19 cellular contexts compared by ENCODE assay signal in the genomic region with DNA sequence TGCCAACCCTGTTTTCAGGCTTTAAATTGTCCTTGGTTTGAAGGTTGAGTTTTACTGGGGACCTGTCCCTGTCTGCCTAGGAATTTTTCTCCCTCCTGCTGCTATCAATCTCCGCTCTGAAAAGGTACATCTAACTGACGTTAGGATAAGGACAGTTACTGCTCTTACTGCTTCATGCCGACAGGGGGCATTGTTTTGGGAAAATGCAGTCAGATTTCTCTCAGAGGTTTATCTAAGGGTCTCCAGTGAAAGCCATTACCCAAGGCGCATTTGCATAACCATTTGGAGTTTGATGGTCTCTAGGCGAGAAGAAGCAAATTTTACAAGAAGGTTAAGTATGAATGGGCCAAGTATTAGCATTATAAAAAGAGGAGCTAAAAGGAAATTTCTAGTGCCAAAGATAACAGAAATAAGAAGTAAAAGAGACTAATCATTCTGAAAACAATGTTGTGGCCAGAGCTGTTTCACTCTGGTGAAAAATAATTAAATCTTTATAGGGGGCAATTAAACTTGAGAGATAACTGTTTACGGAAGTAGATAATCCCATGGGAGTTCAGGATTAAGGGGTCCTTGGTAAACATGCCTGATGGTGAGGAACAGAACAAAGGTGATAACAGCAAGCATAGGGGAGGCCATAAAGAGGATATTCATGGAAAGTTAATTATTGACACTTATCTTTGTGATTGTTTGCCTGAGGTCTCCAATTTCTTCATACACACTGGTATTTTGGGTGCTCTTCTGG.
DNase-seq lines count a peak whose midpoint lies in the region; ATAC-seq and TF ChIP-seq lines count a peak whose summit lies in the region.
"Had no signal": no experiment of that assay in that cellular context is flagged by ENCODE, and none has a peak within 500 bp of the region (broad histone marks: within the 10 kb centered on the region; RNA-seq: fewer than 3 reads in every experiment).

No MANE protein-coding gene starts in this region.

- no peaks in the 10 kb centered on the region for H3K79me2 ChIP-seq in SK-N-SH (ENCODE audit: insufficient read depth)
- no peaks in the 10 kb centered on the region for H3K79me2 ChIP-seq in smooth muscle cell (ENCODE audit: low read depth)

- no peak overlapping the region for H3K27ac ChIP-seq in SK-N-SH (ENCODE audit: low read depth in 2 of 2, low read length in 1 of 2)
- H3K27ac ChIP-seq in WERI-Rb-1: no peak overlapping the region
- no peak overlapping the region for H3K27ac ChIP-seq in smooth muscle cell (ENCODE audit: low read depth)
- no peak overlapping the region for H3K27ac ChIP-seq in thyroid gland
- H3K27ac ChIP-seq: esophagus muscularis mucosa, HL-60, right atrium auricular region, tibial nerve had no signal

- H3F3A ChIP-seq in SK-N-SH (replicated peaks; ENCODE audit: insufficient read depth) (no peaks in the 10 kb centered on the region), smooth muscle cell (ENCODE audit: low read depth) (no peaks in the 10 kb centered on the region)

- POLR2A ChIA-PET in SK-N-SH (lab: Yijun Ruan, JAX): no interaction called here

- H2AFZ ChIP-seq in SK-N-SH (ENCODE audit: low read depth) (no peak overlapping the region), smooth muscle cell (ENCODE audit: low read depth) (no peak overlapping the region)

- WGBS in SK-N-SH (ENCODE audit: low lambda C conversion rate): 63% methylated on average over 6 of the region's 6 CpGs
- WGBS in smooth muscle cell (ENCODE audit: low lambda C conversion rate): 57% methylated on average over 6 of the region's 6 CpGs
- WGBS in thyroid gland, 2 donors: 70 to 80% methylated on average over 6 of the region's 6 CpGs

- H3K9me3 ChIP-seq in SK-N-SH (no peaks in the 10 kb centered on the region), WERI-Rb-1 (ENCODE audit: severe bottlenecking) (peaks cover 13% of the 10 kb centered on the region), smooth muscle cell (replicated peaks; ENCODE audit: low read depth) (no peaks in the 10 kb centered on the region), thyroid gland (no peaks in the 10 kb centered on the region)

- no peaks in the 10 kb centered on the region for H3K9me2 ChIP-seq in SK-N-SH

- H3K9ac ChIP-seq in SK-N-SH (no peak overlapping the region), smooth muscle cell (ENCODE audit: low read depth) (no peak overlapping the region)

- no peaks in the 10 kb centered on the region for H4K20me1 ChIP-seq in SK-N-SH (ENCODE audit: insufficient read depth)
- no peaks in the 10 kb centered on the region for H4K20me1 ChIP-seq in smooth muscle cell (ENCODE audit: low read depth)

- no peak for ATAC-seq in SK-N-SH treated with all-trans-retinoic acid at 6 μM for 48 hours
- ATAC-seq in esophagus mucosa: no peak

- H3K27me3 ChIP-seq in SK-N-SH (ENCODE audit: insufficient read depth) (no peaks in the 10 kb centered on the region), WERI-Rb-1 (ENCODE audit: insufficient read depth, low read depth, severe bottlenecking) (no peaks in the 10 kb centered on the region), smooth muscle cell (ENCODE audit: low read depth) (no peaks in the 10 kb centered on the region), thyroid gland (no peaks in the 10 kb centered on the region)
- H3K27me3 ChIP-seq: esophagus muscularis mucosa, right atrium auricular region, tibial nerve had no signal

- H3K4me3 ChIP-seq in SK-N-SH (ENCODE audit: low read depth in 2 of 2, low read length in 1 of 2) (no peak overlapping the region), WERI-Rb-1 (ENCODE audit: low read depth, low read length) (no peak overlapping the region), foreskin fibroblast (ENCODE audit: low read depth in 1 of 2, low read length in 2 of 2) (no peak overlapping the region), smooth muscle cell (no peak overlapping the region), thyroid gland (replicated peaks in 1 of 3) (no peak overlapping the region)
- H3K4me3 ChIP-seq: esophagus muscularis mucosa, right atrium auricular region, tibial nerve had no signal

- H3K36me3 ChIP-seq in SK-N-SH (replicated peaks in 1 of 2; ENCODE audit: control insufficient read depth in 1 of 2, insufficient read depth in 2 of 2, low read length in 1 of 2) (no peaks in the 10 kb centered on the region), WERI-Rb-1 (no peaks in the 10 kb centered on the region), smooth muscle cell (ENCODE audit: low read depth) (no peaks in the 10 kb centered on the region), thyroid gland (no peaks in the 10 kb centered on the region)
- H3K36me3 ChIP-seq: esophagus muscularis mucosa, right atrium auricular region, tibial nerve had no signal

- no peak overlapping the region for H3K4me2 ChIP-seq in SK-N-SH
- H3K4me2 ChIP-seq in smooth muscle cell: no peak overlapping the region

- intact Hi-C loops in thyroid gland (cut with DNase I): no loop called here

- TF ChIP-seq CTCF in SK-N-SH (IDR thresholded peaks at IDR 0.05) (peak; percentile 44), WERI-Rb-1 (IDR thresholded peaks at IDR 0.05; ENCODE audit: low read depth, low read length) (peak; percentile 36; the same call in 1 of the 2 replicates), foreskin fibroblast (IDR thresholded peaks at IDR 0.05; ENCODE audit: low read depth, low read length) (peak; percentile 13), smooth muscle cell (IDR thresholded peaks at IDR 0.05; ENCODE audit: borderline replicate concordance, insufficient read depth, poor library complexity, severe bottlenecking) (peak; percentile 10), thyroid gland (IDR thresholded peaks at IDR 0.05) (no peak)

- no peak for TF ChIP-seq POLR2A in thyroid gland (IDR thresholded peaks at IDR 0.05)

- DNase-seq in SK-N-SH: no peak
- DNase-seq in WERI-Rb-1: no peak
- DNase-seq in foreskin fibroblast: no peak
- DNase-seq in smooth muscle cell (lab: John Stamatoyannopoulos, UW; ENCODE audit: unreplicated experiment): no peak
- DNase-seq in thyroid gland: no peak
- no peak for DNase-seq in SKM-1 treated with dmso at 0.1 percent for 144 hours (lab: John Stamatoyannopoulos, UW; ENCODE audit: unreplicated experiment)
- DNase-seq: activated CD4-positive, CD25-positive, alpha-beta regulatory T cell treated with anti-CD3 and anti-CD28 coated beads, Interleukin-2, amount 50 U/mL, for 72 hours; CD4-positive, alpha-beta T cell; GOT3; IMR-90; NCI-H2081 treated with DMSO at 0.1 percent for 48 hours; NCI-H524 treated with DMSO at 0.1 percent for 48 hours; stimulated activated naive CD4-positive, alpha-beta T cell treated with Interleukin-2 at 50 U/mL for 16 hours had no signal

- H3K4me1 ChIP-seq in SK-N-SH (ENCODE audit: control insufficient read depth in 1 of 2, insufficient read depth in 2 of 2, low read depth in 1 of 2, low read length in 1 of 2) (no peaks in the 10 kb centered on the region), smooth muscle cell (ENCODE audit: low read depth) (no peaks in the 10 kb centered on the region), thyroid gland (no peaks in the 10 kb centered on the region)
- H3K4me1 ChIP-seq: esophagus muscularis mucosa, right atrium auricular region, tibial nerve had no signal

- no peak for TF ChIP-seq RAD21 in SK-N-SH (IDR thresholded peaks at IDR 0.05; ENCODE audit: low read length)

- CTCF ChIA-PET in SK-N-SH (lab: Yijun Ruan, JAX): no interaction called here

- no peak for TF ChIP-seq EP300 in SK-N-SH (IDR thresholded peaks at IDR 0.05; ENCODE audit: borderline replicate concordance in 1 of 2, low read depth in 1 of 2, low read length in 1 of 2)

TF ChIP-seq in SK-N-SH, 30 proteins besides CTCF, POLR2A, EP300 and RAD21:
- TF ChIP-seq RFX5 (IDR thresholded peaks at IDR 0.05; ENCODE audit: low read length): no peak
- 0 out of 2 replicates have a peak, but pooled peaks have one; percentile 6 for TF ChIP-seq SMC3 (IDR thresholded peaks at IDR 0.05; ENCODE audit: low read depth, low read length)
- no peak for TF ChIP-seq NRF1 (IDR thresholded peaks at IDR 0.05; ENCODE audit: low read depth, low read length)
- no peak for TF ChIP-seq YY1 (IDR thresholded peaks at IDR 0.05; ENCODE audit: low read depth)

TF ChIP-seq in SK-N-SH treated with all-trans-retinoic acid at 6 μM for 48 hours, 23 proteins besides CTCF, POLR2A, EP300 and RAD21:
- TF ChIP-seq, protein P1, sequence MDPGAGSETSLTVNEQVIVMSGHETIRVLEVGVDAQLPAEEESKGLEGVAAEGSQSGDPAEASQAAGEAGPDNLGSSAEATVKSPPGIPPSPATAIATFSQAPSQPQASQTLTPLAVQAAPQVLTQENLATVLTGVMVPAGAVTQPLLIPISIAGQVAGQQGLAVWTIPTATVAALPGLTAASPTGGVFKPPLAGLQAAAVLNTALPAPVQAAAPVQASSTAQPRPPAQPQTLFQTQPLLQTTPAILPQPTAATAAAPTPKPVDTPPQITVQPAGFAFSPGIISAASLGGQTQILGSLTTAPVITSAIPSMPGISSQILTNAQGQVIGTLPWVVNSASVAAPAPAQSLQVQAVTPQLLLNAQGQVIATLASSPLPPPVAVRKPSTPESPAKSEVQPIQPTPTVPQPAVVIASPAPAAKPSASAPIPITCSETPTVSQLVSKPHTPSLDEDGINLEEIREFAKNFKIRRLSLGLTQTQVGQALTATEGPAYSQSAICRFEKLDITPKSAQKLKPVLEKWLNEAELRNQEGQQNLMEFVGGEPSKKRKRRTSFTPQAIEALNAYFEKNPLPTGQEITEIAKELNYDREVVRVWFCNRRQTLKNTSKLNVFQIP (CRISPR knock-in tag; IDR thresholded peaks at IDR 0.05; ENCODE audit: borderline replicate concordance, low read depth): no peak
- TF ChIP-seq ZFP30 (CRISPR knock-in tag; IDR thresholded peaks at IDR 0.05) (no peak), CREB5 (CRISPR knock-in tag; IDR thresholded peaks at IDR 0.05; ENCODE audit: low read depth) (no peak)

Comparison
In these comparisons a context has a peak if more than half of its experiments do, and no peak if none do; other contexts are left out.
1. CTCF ChIP-seq: peak in SK-N-SH (single experiment), WERI-Rb-1 (single experiment), foreskin fibroblast (single experiment) and smooth muscle cell (single experiment); none in thyroid gland (0 of 6).